Comparison of ENCODE assay signal across 8 cellular contexts in the genomic region with DNA sequence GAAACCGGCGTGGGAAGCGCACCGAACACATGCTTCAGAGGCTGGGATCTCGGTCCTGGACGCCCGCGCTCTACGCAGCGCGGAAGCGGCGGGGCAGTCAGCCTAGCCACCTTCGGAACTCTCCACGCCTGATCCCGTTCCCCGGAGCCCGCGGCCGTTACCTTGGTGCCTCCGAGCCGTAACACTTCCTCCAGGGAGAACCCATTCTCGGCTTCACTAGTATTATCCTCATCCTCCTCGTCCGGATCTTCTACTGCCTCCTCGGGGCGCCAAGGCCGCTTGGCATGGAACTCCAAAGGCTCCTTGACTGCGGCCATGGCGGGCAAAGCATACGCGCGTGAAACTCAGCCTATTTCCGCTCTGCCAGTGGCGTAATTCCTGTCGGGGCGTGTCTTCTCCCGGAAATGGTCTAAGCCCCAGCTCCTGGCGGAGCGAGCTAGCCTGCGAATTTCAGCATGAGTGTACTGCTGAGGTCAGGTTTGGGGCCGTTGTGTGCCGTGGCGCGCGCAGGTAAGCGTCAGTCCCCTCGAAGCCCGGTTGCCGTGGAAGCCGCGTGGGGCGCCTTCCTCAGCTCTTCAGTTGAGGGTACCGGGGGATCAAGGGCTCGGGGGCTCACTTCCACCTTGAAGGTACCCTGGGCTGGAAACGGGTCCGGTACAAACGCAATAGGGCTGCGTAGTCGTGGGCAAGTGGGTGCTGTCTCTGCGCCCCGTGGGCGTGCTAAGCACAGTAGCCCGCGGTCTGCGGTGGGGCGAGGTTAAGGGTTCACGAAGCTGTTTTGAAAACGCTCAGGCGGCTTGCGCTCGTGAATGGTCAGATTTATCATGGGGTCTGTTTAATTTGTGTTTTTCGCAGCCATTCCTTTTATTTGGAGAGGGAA. TPM values are rescaled to one million over a fixed set of nuclear protein-coding genes. Genes with fewer than 3 reads are reported as not detected.
A peak's percentile ranks its signal among the peaks of the same experiment; 100 is the strongest.
DNase-seq lines count a peak whose midpoint lies in the region; ATAC-seq and TF ChIP-seq lines count a peak whose summit lies in the region.

CEBPZ (minus strand) TSS at position 346 of the 880 bp plus-strand sequence; CDS start at position 317, 29 bp downstream.
A gene with protein sequence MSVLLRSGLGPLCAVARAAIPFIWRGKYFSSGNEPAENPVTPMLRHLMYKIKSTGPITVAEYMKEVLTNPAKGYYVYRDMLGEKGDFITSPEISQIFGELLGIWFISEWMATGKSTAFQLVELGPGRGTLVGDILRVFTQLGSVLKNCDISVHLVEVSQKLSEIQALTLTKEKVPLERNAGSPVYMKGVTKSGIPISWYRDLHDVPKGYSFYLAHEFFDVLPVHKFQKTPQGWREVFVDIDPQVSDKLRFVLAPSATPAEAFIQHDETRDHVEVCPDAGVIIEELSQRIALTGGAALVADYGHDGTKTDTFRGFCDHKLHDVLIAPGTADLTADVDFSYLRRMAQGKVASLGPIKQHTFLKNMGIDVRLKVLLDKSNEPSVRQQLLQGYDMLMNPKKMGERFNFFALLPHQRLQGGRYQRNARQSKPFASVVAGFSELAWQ (plus strand): TSS at position 408 of the 880 bp plus-strand sequence. CDS start 48 bp downstream, at position 456.

- H3K9me3 ChIP-seq in duodenal mucosa (ENCODE audit: control insufficient read depth in 1 of 2, low read length in 2 of 2) (no peaks in the 10 kb centered on the region), right lobe of liver (no peaks in the 10 kb centered on the region)

- peak within 1 kb of the TSS; percentile 90 to 95 for H3K9ac ChIP-seq in duodenal mucosa (ENCODE audit: low read depth in 1 of 2, low read length in 2 of 2)

- TF ChIP-seq CTCF in right lobe of liver (IDR thresholded peaks at IDR 0.05): no peak

- intact Hi-C loops in right lobe of liver (cut with DNase I): no loop called here

- H3K27me3 ChIP-seq in duodenal mucosa (ENCODE audit: control insufficient read depth in 1 of 2, insufficient read depth in 2 of 2, low read length in 2 of 2) (no peaks in the 10 kb centered on the region), right lobe of liver (no peaks in the 10 kb centered on the region)

- peak; percentile 37 to 92 (median 86) for DNase-seq in C1 segment of cervical spinal cord (lab: John Stamatoyannopoulos, UW)
- DNase-seq in NCI-H526 (lab: John Stamatoyannopoulos, UW): peak; percentile 89 to 93
- DNase-seq in activated CD4-positive, alpha-beta T cell treated with anti-CD3 and anti-CD28 coated beads, Interleukin-2, amount 50 U/mL, for 24 hours (ENCODE audit: low read depth in 1 of 2, low spot score in 1 of 2): peak; percentile 74 to 87
- peak; percentile 90 to 94 (median 94) for DNase-seq in right lobe of liver
- DNase-seq in stimulated activated CD4-positive, alpha-beta T cell treated with anti-CD3 and anti-CD28 coated beads, Interleukin-4, amount 100 ng/mL, for 4 hours: peak; percentile 79 to 88

- H3K4me3 ChIP-seq in duodenal mucosa (ENCODE audit: low read depth in 1 of 2, low read length in 2 of 2) (peak within 1 kb of the TSS; percentile 85 to 99), right lobe of liver (peak within 1 kb of the TSS; percentile 70 to 86 (median 73))

- H3K27ac ChIP-seq in duodenal mucosa (ENCODE audit: low read depth, low read length): peak within 1 kb of the TSS; percentile 95
- H3K27ac ChIP-seq in right lobe of liver: peak within 1 kb of the TSS; percentile 58 to 90 (median 76)

- H3K36me3 ChIP-seq in duodenal mucosa (ENCODE audit: control insufficient read depth in 1 of 2, insufficient read depth in 2 of 2, low read length in 2 of 2) (peaks cover 13 to 20% of the 10 kb centered on the region in 2 donors), right lobe of liver (peaks cover 0 to 18% (median 5%) of the 10 kb centered on the region in 4 donors)

- peak; percentile 77 for TF ChIP-seq POLR2A in right lobe of liver (IDR thresholded peaks at IDR 0.05)

- WGBS in right lobe of liver (ENCODE audit: insufficient coverage, low coverage, low lambda C conversion rate, missing lambda C conversion rate): 0% methylated on average over 20 of the region's 73 CpGs

- H3K4me1 ChIP-seq in duodenal mucosa (ENCODE audit: control insufficient read depth in 1 of 2, insufficient read depth in 2 of 2, low read length in 2 of 2) (peaks cover 30 to 32% of the 10 kb centered on the region in 2 donors), right lobe of liver (peaks cover 0 to 18% (median 5%) of the 10 kb centered on the region in 4 donors)

- ATAC-seq in GM19328 (IDR thresholded peaks at IDR 0.05; ENCODE audit: unreplicated experiment) (peak; percentile 94), HG03469 (IDR thresholded peaks at IDR 0.05; ENCODE audit: unreplicated experiment) (peak; percentile 87), right lobe of liver (peak; percentile 98 to 99 (median 98))

RNA-seq across cellular contexts. Expression of gene CEBPZ, which starts in this region (rescaled TPM):
- total RNA-seq in right lobe of liver: 10 to 100 TPM; 13.3 to 29.3 (median 20.0) TPM

RNA-seq across cellular contexts. Expression of the second gene that starts in this region (rescaled TPM):
- total RNA-seq in right lobe of liver: 10 to 100 TPM in 3 of 6 experiments, 1 to 10 TPM in 3; 7.5 to 12.5 (median 10.1) TPM

Comparison
In these comparisons a context has a peak if more than half of its experiments do, and no peak if none do; other contexts are left out.
1. Peak in every context shown above with its lines: DNase-seq, ATAC-seq, H3K4me3 ChIP-seq and H3K27ac ChIP-seq.